In the genomic region with DNA sequence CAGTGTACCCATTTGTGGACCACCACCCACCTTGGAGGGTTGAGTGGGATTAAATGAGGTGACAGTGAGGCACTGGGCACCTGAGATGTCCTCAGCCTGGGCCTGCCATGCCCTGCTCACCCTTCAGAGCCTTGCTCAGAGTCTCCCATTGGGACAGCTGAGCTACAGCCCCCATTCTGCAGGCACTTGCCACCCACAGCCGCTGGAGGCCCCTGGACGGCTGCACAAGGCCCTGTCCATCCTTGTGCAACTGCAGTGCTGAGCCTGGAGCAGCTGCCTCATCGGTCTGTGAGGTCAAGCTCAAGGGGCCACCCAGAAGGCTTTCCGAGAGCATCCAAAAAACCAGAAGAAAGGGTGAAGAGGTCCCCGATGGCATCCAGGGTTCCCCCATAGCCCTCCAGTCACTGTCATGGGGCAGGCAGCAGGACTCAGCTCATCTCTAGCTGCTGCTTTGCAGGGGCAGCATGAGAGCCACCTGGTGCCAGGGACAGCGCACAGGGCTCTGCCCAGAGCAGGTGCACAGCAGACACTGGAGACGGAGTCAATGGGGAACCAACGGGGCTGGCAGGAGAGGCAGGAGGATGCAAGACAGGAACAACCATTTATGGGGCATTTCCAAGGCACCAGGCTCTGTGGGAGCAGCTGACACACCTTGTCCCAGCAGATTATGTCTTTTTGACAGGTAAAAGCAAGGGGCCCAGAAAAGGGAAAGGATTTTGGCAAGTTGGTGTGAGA, we compare ENCODE assay signal across 10 cellular contexts.
DNase-seq lines count a peak whose midpoint lies in the region; ATAC-seq and TF ChIP-seq lines count a peak whose summit lies in the region.
"Had no signal": no experiment of that assay in that cellular context is flagged by ENCODE, and none has a peak within 500 bp of the region (broad histone marks: within the 10 kb centered on the region; RNA-seq: fewer than 3 reads in every experiment).

No MANE protein-coding gene starts in this region.

- H3K27me3 ChIP-seq in transverse colon: no peaks in the 10 kb centered on the region

- TF ChIP-seq POLR2A in transverse colon (IDR thresholded peaks at IDR 0.05): no peak

- intact Hi-C loops in activated CD4-positive, alpha-beta T cell treated with anti-CD3 and anti-CD28 coated beads, Interleukin-2, amount 10 ng/mL, durations not matched to agents 24 days and 14 days (cut with micrococcal nuclease): no loop called here
- intact Hi-C loops in activated T-helper 1 cell treated with anti-CD3 and anti-CD28 coated beads, Interleukin-12 subunit alpha, Interleukin-12 subunit beta, Interleukin-2, Interleukin-4 antibody, amounts not matched to agents 30 ng/mL and 10 ng/mL and 1 ng/mL, durations not matched to agents 14 hours and 24 hours and 36 hours (cut with micrococcal nuclease): no loop called here
- intact Hi-C loops in transverse colon (cut with DNase I; ENCODE audit: low total_unique reads): no loop called here

- H3K27ac ChIP-seq in transverse colon: peak overlapping the region; percentile 75 to 78 (median 76)

- no peaks in the 10 kb centered on the region for H3K9me3 Mint-ChIP-seq in activated CD4-positive, alpha-beta T cell treated with anti-CD3 and anti-CD28 coated beads, Interleukin-2, amount 10 ng/mL, durations not matched to agents 24 days and 14 days
- H3K9me3 Mint-ChIP-seq in activated T-helper 1 cell treated with anti-CD3 and anti-CD28 coated beads, Interleukin-12 subunit alpha, Interleukin-12 subunit beta, Interleukin-2, Interleukin-4 antibody, amounts not matched to agents 30 ng/mL and 10 ng/mL and 1 ng/mL, durations not matched to agents 14 hours and 24 hours and 36 hours: no peaks in the 10 kb centered on the region
- H3K9me3 Mint-ChIP-seq in immature natural killer cell: no peaks in the 10 kb centered on the region

- H3K4me1 Mint-ChIP-seq in activated CD4-positive, alpha-beta T cell treated with anti-CD3 and anti-CD28 coated beads, Interleukin-2, amount 10 ng/mL, durations not matched to agents 24 days and 14 days: peaks cover 26% of the 10 kb centered on the region
- peaks cover 20% of the 10 kb centered on the region for H3K4me1 Mint-ChIP-seq in activated T-helper 1 cell treated with anti-CD3 and anti-CD28 coated beads, Interleukin-12 subunit alpha, Interleukin-12 subunit beta, Interleukin-2, Interleukin-4 antibody, amounts not matched to agents 30 ng/mL and 10 ng/mL and 1 ng/mL, durations not matched to agents 14 hours and 24 hours and 36 hours (ENCODE audit: low read depth)
- H3K4me1 Mint-ChIP-seq in immature natural killer cell: peaks cover 76 to 85% of the 10 kb centered on the region in 2 donors

- H3K27me3 Mint-ChIP-seq in activated CD4-positive, alpha-beta T cell treated with anti-CD3 and anti-CD28 coated beads, Interleukin-2, amount 10 ng/mL, durations not matched to agents 24 days and 14 days: no peaks in the 10 kb centered on the region
- H3K27me3 Mint-ChIP-seq in activated T-helper 1 cell treated with anti-CD3 and anti-CD28 coated beads, Interleukin-12 subunit alpha, Interleukin-12 subunit beta, Interleukin-2, Interleukin-4 antibody, amounts not matched to agents 30 ng/mL and 10 ng/mL and 1 ng/mL, durations not matched to agents 14 hours and 24 hours and 36 hours (ENCODE audit: insufficient read depth): no peaks in the 10 kb centered on the region
- peaks cover 0 to 3% (median 0%) of the 10 kb centered on the region in 3 donors for H3K27me3 Mint-ChIP-seq in immature natural killer cell (ENCODE audit: low read depth in 3 of 3)

- WGBS in transverse colon (ENCODE audit: low coverage in 1 of 2), 2 donors: 75% methylated on average over 8 of the region's 8 CpGs; no CpG with 5 or more reads in 1 of the 2 donors

- no peak for DNase-seq in activated CD4-positive, alpha-beta T cell treated with anti-CD3 and anti-CD28 coated beads, Interleukin-2, amount 10 ng/mL, durations not matched to agents 24 days and 14 days
- DNase-seq in activated CD4-positive, alpha-beta T cell treated with anti-CD3 and anti-CD28 coated beads, Interleukin-2, amount 50 U/mL, for 4 hours: no peak
- no peak for DNase-seq in activated T-helper 1 cell treated with anti-CD3 and anti-CD28 coated beads, Interleukin-12 subunit alpha, Interleukin-12 subunit beta, Interleukin-2, Interleukin-4 antibody, amounts not matched to agents 30 ng/mL and 10 ng/mL and 1 ng/mL, durations not matched to agents 14 hours and 24 hours and 36 hours (ENCODE audit: low spot score)
- no peak for DNase-seq in immature natural killer cell
- no peak for DNase-seq in transverse colon
- no peak for DNase-seq in stimulated activated naive CD4-positive, alpha-beta T cell (lab: John Stamatoyannopoulos, UW)
- DNase-seq: stimulated activated CD4-positive, alpha-beta T cell treated with anti-CD3 and anti-CD28 coated beads, Interleukin-1b, Interleukin-23, amount 100 ng/mL, for 48 hours had no signal

- H3K36me3 Mint-ChIP-seq in activated CD4-positive, alpha-beta T cell treated with anti-CD3 and anti-CD28 coated beads, Interleukin-2, amount 10 ng/mL, durations not matched to agents 24 days and 14 days (ENCODE audit: low read depth): no peaks in the 10 kb centered on the region
- no peaks in the 10 kb centered on the region for H3K36me3 Mint-ChIP-seq in activated T-helper 1 cell treated with anti-CD3 and anti-CD28 coated beads, Interleukin-12 subunit alpha, Interleukin-12 subunit beta, Interleukin-2, Interleukin-4 antibody, amounts not matched to agents 30 ng/mL and 10 ng/mL and 1 ng/mL, durations not matched to agents 14 hours and 24 hours and 36 hours (ENCODE audit: low read depth)
- H3K36me3 Mint-ChIP-seq in immature natural killer cell: no peaks in the 10 kb centered on the region

- H3K4me1 ChIP-seq in transverse colon: peaks cover 35 to 58% (median 41%) of the 10 kb centered on the region in 4 donors

- H3K9me3 ChIP-seq in transverse colon: no peaks in the 10 kb centered on the region

- no peak overlapping the region for H3K4me3 Mint-ChIP-seq in activated CD4-positive, alpha-beta T cell treated with anti-CD3 and anti-CD28 coated beads, Interleukin-2, amount 10 ng/mL, durations not matched to agents 24 days and 14 days
- H3K4me3 Mint-ChIP-seq in activated T-helper 1 cell treated with anti-CD3 and anti-CD28 coated beads, Interleukin-12 subunit alpha, Interleukin-12 subunit beta, Interleukin-2, Interleukin-4 antibody, amounts not matched to agents 30 ng/mL and 10 ng/mL and 1 ng/mL, durations not matched to agents 14 hours and 24 hours and 36 hours: no peak overlapping the region
- peak overlapping the region in 4 of 5 donors; percentile 36 to 80 (median 71) for H3K4me3 Mint-ChIP-seq in immature natural killer cell

- no peak for TF ChIP-seq EP300 in transverse colon (IDR thresholded peaks at IDR 0.05; ENCODE audit: low read depth)

- ATAC-seq in HG03159 (IDR thresholded peaks at IDR 0.05; ENCODE audit: unreplicated experiment) (no peak), HG03378 (IDR thresholded peaks at IDR 0.05; ENCODE audit: unreplicated experiment) (no peak)
- ATAC-seq: SK-N-SH treated with all-trans-retinoic acid at 6 μM for 48 hours had no signal

- no peaks in the 10 kb centered on the region for H3K36me3 ChIP-seq in transverse colon

- H3K27ac Mint-ChIP-seq in activated CD4-positive, alpha-beta T cell treated with anti-CD3 and anti-CD28 coated beads, Interleukin-2, amount 10 ng/mL, durations not matched to agents 24 days and 14 days: peak overlapping the region; percentile 59
- peak overlapping the region; percentile 56 for H3K27ac Mint-ChIP-seq in activated T-helper 1 cell treated with anti-CD3 and anti-CD28 coated beads, Interleukin-12 subunit alpha, Interleukin-12 subunit beta, Interleukin-2, Interleukin-4 antibody, amounts not matched to agents 30 ng/mL and 10 ng/mL and 1 ng/mL, durations not matched to agents 14 hours and 24 hours and 36 hours
- H3K27ac Mint-ChIP-seq in immature natural killer cell: peak overlapping the region; percentile 87 to 93 (median 92)

- H3K4me3 ChIP-seq in transverse colon: no peak overlapping the region

- in situ Hi-C loops in transverse colon (cut with MboI; ENCODE audit: low pct_ligation_motif_present in 1 of 4, low pct_unique_long_range_greater_than_20kb in 1 of 4, low sequenced_read_pairs in 3 of 4): no loop called here

- no peak for TF ChIP-seq CTCF in transverse colon (IDR thresholded peaks at IDR 0.05)

Comparison
In these comparisons a context has a peak if more than half of its experiments do, and no peak if none do; other contexts are left out.
1. H3K4me3 Mint-ChIP-seq: peak in immature natural killer cell (4 of 5); none in activated CD4-positive, alpha-beta T cell treated with anti-CD3 and anti-CD28 coated beads, Interleukin-2, amount 10 ng/mL, durations not matched to agents 24 days and 14 days (single experiment) and activated T-helper 1 cell treated with anti-CD3 and anti-CD28 coated beads, Interleukin-12 subunit alpha, Interleukin-12 subunit beta, Interleukin-2, Interleukin-4 antibody, amounts not matched to agents 30 ng/mL and 10 ng/mL and 1 ng/mL, durations not matched to agents 14 hours and 24 hours and 36 hours (single experiment).
2. Peak in every context shown above with its lines, with median percentiles within 50 percentile points of each other: H3K27ac Mint-ChIP-seq.